8 cellular contexts compared by ENCODE assay signal in the genomic region with DNA sequence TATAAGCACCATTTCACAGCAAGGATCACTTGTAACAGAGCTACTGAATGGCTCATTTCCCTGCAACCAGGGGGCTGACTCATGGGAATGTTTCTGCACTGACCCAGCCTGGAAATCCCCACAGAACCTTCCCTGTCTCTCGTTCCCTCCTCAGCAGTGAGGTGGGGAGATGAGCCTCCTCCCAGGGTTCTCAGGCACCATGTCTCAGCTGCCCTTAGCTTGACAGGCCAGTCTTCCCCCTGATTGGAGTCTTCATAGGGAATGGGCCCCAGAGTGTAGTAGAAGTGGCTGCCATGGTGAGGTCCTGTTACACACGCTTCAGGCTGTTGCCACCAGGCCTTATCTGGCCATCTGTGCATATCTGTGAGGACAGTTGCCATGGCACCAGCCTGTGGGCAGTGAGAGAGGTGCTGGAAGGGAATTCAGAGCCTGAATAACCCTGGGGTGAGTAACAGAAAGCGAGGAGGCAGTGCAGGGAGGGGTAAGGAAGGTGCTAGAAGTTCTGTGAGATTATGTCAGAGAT.
DNase-seq lines count a peak whose midpoint lies in the region; ATAC-seq and TF ChIP-seq lines count a peak whose summit lies in the region.

No MANE protein-coding gene starts in this region.

- H3K9me3 Mint-ChIP-seq in naive thymus-derived CD8-positive, alpha-beta T cell: peaks cover 0 to 5% (median 0%) of the 10 kb centered on the region in 9 donors

- H3K79me2 ChIP-seq in hepatocyte: no peaks in the 10 kb centered on the region

- TF ChIP-seq CTCF in hepatocyte (IDR thresholded peaks at IDR 0.05; ENCODE audit: poor library complexity): no peak

- DNase-seq in EL (peak; percentile 98), T-helper 17 cell (no peak), hepatocyte (ENCODE audit: low spot score) (peak; percentile 73), stromal cell of bone marrow (ENCODE audit: low read depth) (peak; percentile 86), head of caudate nucleus (no peak)
- no peak for DNase-seq in naive thymus-derived CD8-positive, alpha-beta T cell

- intact Hi-C loops in head of caudate nucleus (cut with DNase I): no loop called here

- peaks cover 39% of the 10 kb centered on the region for H3K27me3 Mint-ChIP-seq in T-helper 17 cell
- peaks cover 0 to 20% (median 12%) of the 10 kb centered on the region in 5 donors for H3K27me3 Mint-ChIP-seq in naive thymus-derived CD8-positive, alpha-beta T cell

- no peaks in the 10 kb centered on the region for H3K27me3 ChIP-seq in hepatocyte

- H3K36me3 Mint-ChIP-seq in T-helper 17 cell (ENCODE audit: low read depth): peaks cover 2% of the 10 kb centered on the region
- no peaks in the 10 kb centered on the region for H3K36me3 Mint-ChIP-seq in naive thymus-derived CD8-positive, alpha-beta T cell

- no peaks in the 10 kb centered on the region for H3K9me2 ChIP-seq in hepatocyte (replicated peaks; ENCODE audit: insufficient read depth)

- H3K27ac Mint-ChIP-seq in T-helper 17 cell: peak overlapping the region; percentile 12
- no peak overlapping the region for H3K27ac Mint-ChIP-seq in naive thymus-derived CD8-positive, alpha-beta T cell

- H3K27ac ChIP-seq in hepatocyte: peak overlapping the region; percentile 73

- no peak overlapping the region for H2AFZ ChIP-seq in hepatocyte

- H3K9me3 ChIP-seq in T-helper 17 cell (ENCODE audit: control insufficient read depth, low read length, poor library complexity, severe bottlenecking) (no peaks in the 10 kb centered on the region), hepatocyte (ENCODE audit: low read depth) (no peaks in the 10 kb centered on the region)

- no peaks in the 10 kb centered on the region for H4K20me1 ChIP-seq in hepatocyte (ENCODE audit: insufficient read depth, poor library complexity, severe bottlenecking)

- POLR2A ChIA-PET in naive thymus-derived CD8-positive, alpha-beta T cell (lab: Charles Lee): no interaction called here

- H3K4me3 ChIP-seq in hepatocyte: no peak overlapping the region

- H3K4me1 Mint-ChIP-seq in T-helper 17 cell: no peaks in the 10 kb centered on the region
- no peaks in the 10 kb centered on the region for H3K4me1 Mint-ChIP-seq in naive thymus-derived CD8-positive, alpha-beta T cell

- peaks cover 8% of the 10 kb centered on the region for H3K4me1 ChIP-seq in hepatocyte (ENCODE audit: insufficient read depth)

- ATAC-seq in HG02610 (IDR thresholded peaks at IDR 0.05; ENCODE audit: unreplicated experiment): peak; percentile 65
- ATAC-seq in T-helper 17 cell: no peak
- ATAC-seq in HG02938 (IDR thresholded peaks at IDR 0.05; ENCODE audit: unreplicated experiment): no peak
- no peak for ATAC-seq in naive thymus-derived CD8-positive, alpha-beta T cell

- 48% methylated on average over 3 of the region's 3 CpGs for WGBS in hepatocyte (ENCODE audit: low lambda C conversion rate, missing lambda C conversion rate)

- no peak overlapping the region for H3K4me2 ChIP-seq in hepatocyte

- H3K36me3 ChIP-seq in hepatocyte (replicated peaks; ENCODE audit: insufficient read depth, low read depth): no peaks in the 10 kb centered on the region

- H3K4me3 Mint-ChIP-seq in T-helper 17 cell: no peak overlapping the region
- H3K4me3 Mint-ChIP-seq in naive thymus-derived CD8-positive, alpha-beta T cell: no peak overlapping the region

Comparison
In these comparisons a context has a peak if more than half of its experiments do, and no peak if none do; other contexts are left out.
1. DNase-seq: peak in EL (single experiment), hepatocyte (single experiment) and stromal cell of bone marrow (single experiment); none in T-helper 17 cell (0 of 3), head of caudate nucleus (0 of 42) and naive thymus-derived CD8-positive, alpha-beta T cell (0 of 10).